ENCODE assay signal across 8 cellular contexts in genomic region chr6:161374971-161375873, GRCh38.
DNase-seq lines count a peak whose midpoint lies in the region; ATAC-seq and TF ChIP-seq lines count a peak whose summit lies in the region.

No MANE protein-coding gene starts in this region.

- no peaks in the 10 kb centered on the region for H3K79me2 ChIP-seq in DOHH2 (ENCODE audit: control insufficient read depth, low read length)

- H3K9me3 Mint-ChIP-seq in dendritic cell treated with granulocyte-macrophage colony-stimulating factor and Interleukin-4, amounts not matched to agents 40 ng/mL and 50 ng/mL, for 4 days = no peaks in the 10 kb centered on the region
- no peaks in the 10 kb centered on the region for H3K9me3 Mint-ChIP-seq in naive thymus-derived CD4-positive, alpha-beta T cell

- CTCF ChIA-PET in naive thymus-derived CD4-positive, alpha-beta T cell (lab: Charles Lee) = interaction anchor here (0.7 to 3.3 kb wide), 4 partner anchors 441 to 447 kb away, joined by 3 to 18 read pairs (median 10); no protein-coding TSS in a partner anchor

- H4K20me1 ChIP-seq in DOHH2 (ENCODE audit: control insufficient read depth, insufficient read depth, low read depth, low read length) = no peaks in the 10 kb centered on the region

- H3K27ac Mint-ChIP-seq in dendritic cell treated with granulocyte-macrophage colony-stimulating factor and Interleukin-4, amounts not matched to agents 40 ng/mL and 50 ng/mL, for 4 days = no peak overlapping the region
- no peak overlapping the region for H3K27ac Mint-ChIP-seq in naive thymus-derived CD4-positive, alpha-beta T cell

- H3K4me1 ChIP-seq in DOHH2 (ENCODE audit: control insufficient read depth, low read length) = 0 out of 2 replicates have a peak, but pooled peaks cover 3% of the 10 kb centered on the region
- H3K4me1 ChIP-seq in naive thymus-derived CD4-positive, alpha-beta T cell (ENCODE audit: control insufficient read depth in 2 of 2, insufficient read depth in 2 of 2, low read length in 2 of 2) = no peaks in the 10 kb centered on the region

- no peaks in the 10 kb centered on the region for H3K9me2 ChIP-seq in DOHH2 (replicated peaks; ENCODE audit: control insufficient read depth, low read length)

- peak overlapping the region; percentile 74 for H3K4me3 Mint-ChIP-seq in dendritic cell treated with granulocyte-macrophage colony-stimulating factor and Interleukin-4, amounts not matched to agents 40 ng/mL and 50 ng/mL, for 4 days
- H3K4me3 Mint-ChIP-seq in naive thymus-derived CD4-positive, alpha-beta T cell = no peak overlapping the region

- DNase-seq in NCI-H69 (lab: John Stamatoyannopoulos, UW) (peak; percentile 90), HUDEP-2 (lab: John Stamatoyannopoulos, UW; ENCODE audit: unreplicated experiment in 76 of 76) (no peak), dedifferentiated amniotic fluid mesenchymal stem cell (ENCODE audit: extremely low spot score) (no peak), NCI-H187 (lab: John Stamatoyannopoulos, UW) (no peak)
- no peak for DNase-seq in naive thymus-derived CD4-positive, alpha-beta T cell
- no peak for DNase-seq in stimulated activated CD4-positive, alpha-beta T cell treated with anti-CD3 and anti-CD28 coated beads, Interleukin-4, amount 100 ng/mL, for 24 hours

- no peak overlapping the region for H3K27ac ChIP-seq in DOHH2 (ENCODE audit: low read depth, low read length)
- no peak overlapping the region for H3K27ac ChIP-seq in naive thymus-derived CD4-positive, alpha-beta T cell (ENCODE audit: low read depth, low read length)

- no peak overlapping the region for H3K4me3 ChIP-seq in DOHH2 (ENCODE audit: low read length)
- H3K4me3 ChIP-seq in naive thymus-derived CD4-positive, alpha-beta T cell (ENCODE audit: low read length) = no peak overlapping the region

- H3F3A ChIP-seq in DOHH2 (ENCODE audit: control insufficient read depth, insufficient read depth) = no peaks in the 10 kb centered on the region

- no peaks in the 10 kb centered on the region for H3K9me3 ChIP-seq in DOHH2 (ENCODE audit: control insufficient read depth, insufficient read depth, low read length)
- no peaks in the 10 kb centered on the region for H3K9me3 ChIP-seq in naive thymus-derived CD4-positive, alpha-beta T cell (ENCODE audit: control insufficient read depth in 2 of 3, low read length in 3 of 3)

- no peaks in the 10 kb centered on the region for H3K36me3 ChIP-seq in DOHH2 (ENCODE audit: control insufficient read depth, low read length)
- no peaks in the 10 kb centered on the region for H3K36me3 ChIP-seq in naive thymus-derived CD4-positive, alpha-beta T cell (ENCODE audit: control insufficient read depth in 2 of 3, insufficient read depth in 3 of 3, low read length in 3 of 3)

- no peaks in the 10 kb centered on the region for H3K36me3 Mint-ChIP-seq in dendritic cell treated with granulocyte-macrophage colony-stimulating factor and Interleukin-4, amounts not matched to agents 40 ng/mL and 50 ng/mL, for 4 days (ENCODE audit: low read depth)
- H3K36me3 Mint-ChIP-seq in naive thymus-derived CD4-positive, alpha-beta T cell = no peaks in the 10 kb centered on the region

- peak; percentile 22 for TF ChIP-seq CTCF in DOHH2 (IDR thresholded peaks at IDR 0.05; ENCODE audit: low read depth, low read length, poor library complexity, severe bottlenecking)

- intact Hi-C loops in dendritic cell treated with granulocyte-macrophage colony-stimulating factor and Interleukin-4, amounts not matched to agents 40 ng/mL and 50 ng/mL, for 4 days (cut with micrococcal nuclease) = loop anchor here (2.0 to 10.0 kb wide), 4 partner anchors 103 to 640 kb away; partner anchors contain the start of gene AGPAT4
- intact Hi-C loops in naive thymus-derived CD4-positive, alpha-beta T cell (cut with micrococcal nuclease) = loop anchor here (1.0 to 5.0 kb wide), 8 partner anchors 148 to 1238 kb away; no protein-coding TSS in a partner anchor

- peak; percentile 63 for ATAC-seq in naive thymus-derived CD4-positive, alpha-beta T cell

- no peaks in the 10 kb centered on the region for H3K27me3 ChIP-seq in DOHH2 (ENCODE audit: control insufficient read depth, low read length)
- H3K27me3 ChIP-seq in naive thymus-derived CD4-positive, alpha-beta T cell (ENCODE audit: control insufficient read depth in 2 of 2, insufficient read depth in 2 of 2, low read length in 2 of 2) = no peaks in the 10 kb centered on the region

- peaks cover 16% of the 10 kb centered on the region for H3K27me3 Mint-ChIP-seq in dendritic cell treated with granulocyte-macrophage colony-stimulating factor and Interleukin-4, amounts not matched to agents 40 ng/mL and 50 ng/mL, for 4 days
- peaks cover 0 to 6% (median 0%) of the 10 kb centered on the region in 5 donors for H3K27me3 Mint-ChIP-seq in naive thymus-derived CD4-positive, alpha-beta T cell

- POLR2A ChIA-PET in naive thymus-derived CD4-positive, alpha-beta T cell (lab: Charles Lee) = no interaction called here

- H3K4me1 Mint-ChIP-seq in dendritic cell treated with granulocyte-macrophage colony-stimulating factor and Interleukin-4, amounts not matched to agents 40 ng/mL and 50 ng/mL, for 4 days (ENCODE audit: low read depth) = peaks cover 26% of the 10 kb centered on the region
- peaks cover 0 to 4% (median 0%) of the 10 kb centered on the region in 7 donors for H3K4me1 Mint-ChIP-seq in naive thymus-derived CD4-positive, alpha-beta T cell

- H3K4me2 ChIP-seq in DOHH2 (ENCODE audit: low read length) = no peak overlapping the region
